ENCODE assay signal across 13 cellular contexts in the genomic region with DNA sequence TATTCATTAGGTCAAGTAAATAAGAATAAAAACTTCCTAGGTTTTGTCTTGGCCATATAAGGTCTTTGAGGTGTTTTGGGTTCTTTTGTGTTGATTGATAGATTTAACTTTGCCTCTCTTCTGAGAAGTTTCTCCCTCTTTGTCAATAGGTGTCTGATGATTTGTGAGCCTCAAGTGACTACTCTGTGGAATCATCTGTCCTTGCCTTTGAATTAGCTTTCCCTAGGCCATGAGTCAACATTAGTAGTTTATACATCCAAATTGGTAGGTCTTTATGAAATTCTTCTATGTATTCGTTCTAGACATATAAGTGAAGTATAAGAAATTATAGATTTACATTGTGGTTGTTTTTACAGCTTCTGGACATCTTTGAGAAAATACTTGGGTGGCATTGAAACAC.
A peak's percentile ranks its signal among the peaks of the same experiment; 100 is the strongest.
DNase-seq lines count a peak whose midpoint lies in the region; ATAC-seq, FAIRE-seq and TF ChIP-seq lines count a peak whose summit lies in the region.
"Had no signal": no experiment of that assay in that cellular context is flagged by ENCODE, and none has a peak within 500 bp of the region (broad histone marks: within the 10 kb centered on the region; RNA-seq: fewer than 3 reads in every experiment).

No MANE protein-coding gene starts in this region.

- TF ChIP-seq CTCF in brain (conservative IDR thresholded peaks at IDR 0.05) (no peak), foreskin keratinocyte (conservative IDR thresholded peaks at IDR 0.05) (no peak), osteoblast (IDR thresholded peaks at IDR 0.05; ENCODE audit: extremely low read depth, low read depth, low read length) (no peak)

- H4K20me1 ChIP-seq in osteoblast (ENCODE audit: insufficient read depth, low read length): no peaks in the 10 kb centered on the region
- H4K20me1 ChIP-seq: BLaER1 had no signal

- peak; percentile 41 for FAIRE-seq in G401.6 (lab: Jason Lieb, UNC)
- FAIRE-seq: GM12878, GM18507 had no signal

- peaks cover 0 to 4% (median 0%) of the 10 kb centered on the region in 5 experiments for H3K9me3 Mint-ChIP-seq in brain
- H3K9me3 Mint-ChIP-seq in naive thymus-derived CD4-positive, alpha-beta T cell: peaks cover 0 to 11% (median 5%) of the 10 kb centered on the region in 11 donors

- intact Hi-C loops in naive thymus-derived CD4-positive, alpha-beta T cell (cut with micrococcal nuclease): no loop called here

- H3K4me1 Mint-ChIP-seq in brain: peaks cover 42% of the 10 kb centered on the region
- H3K4me1 Mint-ChIP-seq in naive thymus-derived CD4-positive, alpha-beta T cell: no peaks in the 10 kb centered on the region

- H3K79me2 ChIP-seq in osteoblast (ENCODE audit: insufficient read depth, low read length): no peaks in the 10 kb centered on the region

- no peaks in the 10 kb centered on the region for H3K27me3 Mint-ChIP-seq in brain
- H3K27me3 Mint-ChIP-seq in naive thymus-derived CD4-positive, alpha-beta T cell: no peaks in the 10 kb centered on the region

- H3K4me3 ChIP-seq in osteoblast (ENCODE audit: insufficient read depth, low read length): no peak overlapping the region
- no peak overlapping the region for H3K4me3 ChIP-seq in naive thymus-derived CD4-positive, alpha-beta T cell (ENCODE audit: low read length)
- H3K4me3 ChIP-seq: BLaER1, GM12878 had no signal

- peak overlapping the region in 4 of 5 experiments; percentile 47 to 90 (median 79) for H3K27ac Mint-ChIP-seq in brain
- no peak overlapping the region for H3K27ac Mint-ChIP-seq in naive thymus-derived CD4-positive, alpha-beta T cell

- POLR2A ChIA-PET in naive thymus-derived CD4-positive, alpha-beta T cell (lab: Charles Lee): no interaction called here

- DNase-seq in foreskin keratinocyte (peak in 1 of 2 donors; percentile 30), osteoblast (ENCODE audit: insufficient read length, low spot score, missing footprints) (peak; percentile 39), NCI-H748 (lab: John Stamatoyannopoulos, UW; ENCODE audit: unreplicated experiment) (no peak)
- DNase-seq in NK-92 treated with Interleukin-12 subunit alpha and Interleukin-12 subunit beta, amount 100 ng/mL, for 24 hours (lab: John Stamatoyannopoulos, UW): no peak
- DNase-seq in naive thymus-derived CD4-positive, alpha-beta T cell: no peak
- DNase-seq: 8988T, AML-193, DMS53 had no signal

- peak overlapping the region in 2 of 5 experiments; percentile 33 to 34 for H3K4me3 Mint-ChIP-seq in brain
- no peak overlapping the region for H3K4me3 Mint-ChIP-seq in naive thymus-derived CD4-positive, alpha-beta T cell

- H3K27me3 ChIP-seq in foreskin keratinocyte: no peaks in the 10 kb centered on the region
- H3K27me3 ChIP-seq in osteoblast (ENCODE audit: insufficient read depth, low read length): no peaks in the 10 kb centered on the region
- H3K27me3 ChIP-seq in naive thymus-derived CD4-positive, alpha-beta T cell (ENCODE audit: control insufficient read depth in 2 of 2, insufficient read depth in 2 of 2, low read length in 2 of 2): no peaks in the 10 kb centered on the region
- H3K27me3 ChIP-seq: BLaER1 had no signal

- H2AFZ ChIP-seq in osteoblast (ENCODE audit: low read length): no peak overlapping the region

- H3K9me3 ChIP-seq in osteoblast (ENCODE audit: low read depth, low read length): no peaks in the 10 kb centered on the region
- H3K9me3 ChIP-seq in naive thymus-derived CD4-positive, alpha-beta T cell (ENCODE audit: control insufficient read depth in 2 of 3, low read length in 3 of 3): no peaks in the 10 kb centered on the region
- H3K9me3 ChIP-seq: BLaER1 had no signal

- CTCF ChIA-PET in naive thymus-derived CD4-positive, alpha-beta T cell (lab: Charles Lee): no interaction called here

- H3K36me3 ChIP-seq in osteoblast (ENCODE audit: insufficient read depth, low read length): no peaks in the 10 kb centered on the region
- no peaks in the 10 kb centered on the region for H3K36me3 ChIP-seq in naive thymus-derived CD4-positive, alpha-beta T cell (ENCODE audit: control insufficient read depth in 2 of 3, insufficient read depth in 3 of 3, low read length in 3 of 3)
- H3K36me3 ChIP-seq: BLaER1 had no signal

- peak; percentile 66 for ATAC-seq in foreskin keratinocyte
- ATAC-seq in naive thymus-derived CD4-positive, alpha-beta T cell: no peak
- ATAC-seq: GM12878 had no signal

- H3K4me2 ChIP-seq in osteoblast (ENCODE audit: insufficient read depth, low read length): no peak overlapping the region
- H3K4me2 ChIP-seq: BLaER1 had no signal

- peaks cover 17% of the 10 kb centered on the region for H3K36me3 Mint-ChIP-seq in brain
- H3K36me3 Mint-ChIP-seq in naive thymus-derived CD4-positive, alpha-beta T cell: peaks cover 0 to 5% (median 0%) of the 10 kb centered on the region in 5 donors

- H3K27ac ChIP-seq in foreskin keratinocyte: no peak overlapping the region
- no peak overlapping the region for H3K27ac ChIP-seq in osteoblast (ENCODE audit: low read depth, low read length)
- no peak overlapping the region for H3K27ac ChIP-seq in naive thymus-derived CD4-positive, alpha-beta T cell (ENCODE audit: low read depth, low read length)
- H3K27ac ChIP-seq: BLaER1 had no signal

- H3K4me1 ChIP-seq in foreskin keratinocyte (no peaks in the 10 kb centered on the region), osteoblast (ENCODE audit: insufficient read depth, low read length) (no peaks in the 10 kb centered on the region)
- no peaks in the 10 kb centered on the region for H3K4me1 ChIP-seq in naive thymus-derived CD4-positive, alpha-beta T cell (ENCODE audit: control insufficient read depth in 2 of 2, insufficient read depth in 2 of 2, low read length in 2 of 2)
- H3K4me1 ChIP-seq: BLaER1 had no signal

Comparison
In these comparisons a context has a peak if more than half of its experiments do, and no peak if none do; other contexts are left out.
1. H3K27ac Mint-ChIP-seq: peak in brain (4 of 5); none in naive thymus-derived CD4-positive, alpha-beta T cell (0 of 9).